Comparison of ENCODE assay signal across 8 cellular contexts in the genomic region with DNA sequence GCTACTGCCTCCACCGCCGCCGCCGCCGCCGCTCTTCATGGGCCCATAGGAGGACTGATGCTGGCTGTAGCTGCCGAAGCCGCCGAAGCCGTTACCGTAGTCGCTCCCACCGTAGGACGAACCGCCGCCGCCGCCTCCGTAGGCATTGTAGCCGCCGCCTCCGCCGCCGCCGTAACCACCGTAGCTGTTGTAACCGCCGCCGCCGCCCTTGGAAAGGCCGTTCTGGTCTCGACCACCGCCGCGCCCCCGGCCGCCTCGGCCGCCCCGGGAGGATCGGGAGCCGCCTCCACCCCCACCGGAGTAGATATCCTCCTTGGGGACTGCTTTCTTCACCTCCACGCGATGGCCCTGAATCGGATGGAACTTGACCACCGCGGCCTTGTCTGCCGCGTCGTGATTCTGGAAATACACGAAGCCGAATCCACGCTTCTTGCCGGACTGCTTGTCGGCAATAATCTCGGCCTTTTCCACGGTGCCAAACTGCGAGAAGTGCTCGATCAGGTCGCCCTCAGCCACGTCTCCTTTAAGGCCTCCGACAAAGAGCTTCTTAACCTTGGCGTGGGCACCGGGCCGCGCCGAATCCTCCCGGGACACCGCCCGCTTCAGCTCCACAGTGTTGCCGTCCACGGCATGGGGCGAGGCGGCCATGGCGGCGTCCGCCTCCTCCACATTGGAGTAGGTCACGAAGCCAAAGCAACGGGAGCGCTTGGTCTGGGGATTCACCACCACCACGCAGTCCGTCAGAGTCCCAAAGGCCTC. TPM values are rescaled to one million over a fixed set of nuclear protein-coding genes. Genes with fewer than 3 reads are reported as not detected.
DNase-seq lines count a peak whose midpoint lies in the region; TF ChIP-seq lines count a peak whose summit lies in the region.

No MANE protein-coding gene starts in this region.

- H3K4me1 ChIP-seq in mucosa of stomach (ENCODE audit: control insufficient read depth, insufficient read depth, low read length) (peaks cover 10% of the 10 kb centered on the region), thymus (ENCODE audit: control insufficient read depth, insufficient read depth, low read length) (peaks cover 2% of the 10 kb centered on the region)

- TF ChIP-seq CTCF in HL-60 (IDR thresholded peaks at IDR 0.05; ENCODE audit: insufficient read depth, low read length) (no peak), endothelial cell (IDR thresholded peaks at IDR 0.05; ENCODE audit: unreplicated experiment) (no peak)

- DNase-seq in NCI-H345 (lab: John Stamatoyannopoulos, UW) (peak; percentile 26), NCI-H345 treated with DMSO at 0.1 percent for 48 hours (lab: John Stamatoyannopoulos, UW; ENCODE audit: unreplicated experiment) (no peak), HL-60 (ENCODE audit: low read depth in 1 of 2, low spot score in 1 of 2) (peak in 1 of 2 experiments; percentile 2), endothelial cell (ENCODE audit: low spot score) (peak; percentile 34), midbrain (lab: John Stamatoyannopoulos, UW) (no peak)
- peak; percentile 52 for DNase-seq in activated CD8-positive, alpha-beta memory T cell treated with anti-CD3 and anti-CD28 coated beads, Interleukin-2, amount 50 U/mL, for 4 hours

- peak overlapping the region; percentile 99 for H3K4me3 Mint-ChIP-seq in endothelial cell (ENCODE audit: unreplicated experiment)

- no peaks in the 10 kb centered on the region for H3K36me3 ChIP-seq in mucosa of stomach (ENCODE audit: control insufficient read depth, insufficient read depth, low read length)
- H3K36me3 ChIP-seq in thymus (ENCODE audit: control insufficient read depth, insufficient read depth): no peaks in the 10 kb centered on the region

- peaks cover 24% of the 10 kb centered on the region for H3K4me1 Mint-ChIP-seq in endothelial cell (ENCODE audit: unreplicated experiment)

- peak overlapping the region; percentile 99 for H3K9ac ChIP-seq in mucosa of stomach (ENCODE audit: low read length)

- under 1% methylated on average over 83 of the region's 83 CpGs for WGBS in thymus

- H3K27me3 ChIP-seq in HL-60 (ENCODE audit: insufficient read depth, poor library complexity, severe bottlenecking): no peaks in the 10 kb centered on the region
- no peaks in the 10 kb centered on the region for H3K27me3 ChIP-seq in mucosa of stomach (ENCODE audit: control insufficient read depth, insufficient read depth, low read length)
- H3K27me3 ChIP-seq in thymus (ENCODE audit: control insufficient read depth, insufficient read depth): no peaks in the 10 kb centered on the region

- H3K27me3 Mint-ChIP-seq in endothelial cell (ENCODE audit: unreplicated experiment): peaks cover 8% of the 10 kb centered on the region

- peak overlapping the region; percentile 65 for H3K4me3 ChIP-seq in HL-60 (replicated peaks; ENCODE audit: insufficient read depth, low read length)
- H3K4me3 ChIP-seq in mucosa of stomach (ENCODE audit: low read length): peak overlapping the region; percentile 89
- H3K4me3 ChIP-seq in thymus (ENCODE audit: low read length): peak overlapping the region; percentile 86

- no peaks in the 10 kb centered on the region for H3K9me3 ChIP-seq in mucosa of stomach (ENCODE audit: control insufficient read depth, low read length)
- no peaks in the 10 kb centered on the region for H3K9me3 ChIP-seq in thymus (ENCODE audit: control insufficient read depth)

- peak overlapping the region; percentile 100 for H3K27ac ChIP-seq in HL-60 (replicated peaks)
- peak overlapping the region; percentile 100 for H3K27ac ChIP-seq in thymus (ENCODE audit: low read depth)

- H3K36me3 Mint-ChIP-seq in endothelial cell (ENCODE audit: low read depth, unreplicated experiment): peaks cover 17% of the 10 kb centered on the region

- H3K27ac Mint-ChIP-seq in endothelial cell (ENCODE audit: unreplicated experiment): peak overlapping the region; percentile 100

- no peaks in the 10 kb centered on the region for H3K9me3 Mint-ChIP-seq in endothelial cell (ENCODE audit: unreplicated experiment)

RNA-seq across cellular contexts. Expression of gene HNRNPA0, which starts 0.8 kb away (rescaled TPM):
- 57.1 TPM for total RNA-seq in endothelial cell (ENCODE audit: unreplicated experiment)
- 32.9 TPM for polyA plus RNA-seq in thymus

RNA-seq across cellular contexts. Expression of gene KLHL3, which starts 17.5 kb away (rescaled TPM):
- 200 TPM for total RNA-seq in endothelial cell (ENCODE audit: unreplicated experiment)
- 5.0 TPM for polyA plus RNA-seq in thymus

Comparison
In these comparisons a context has a peak if more than half of its experiments do, and no peak if none do; other contexts are left out.
1. DNase-seq: peak in NCI-H345 (single experiment), activated CD8-positive, alpha-beta memory T cell treated with anti-CD3 and anti-CD28 coated beads, Interleukin-2, amount 50 U/mL, for 4 hours (single experiment) and endothelial cell (single experiment); none in NCI-H345 treated with DMSO at 0.1 percent for 48 hours (single experiment) and midbrain (single experiment).
2. Peak in every context shown above with its lines, with median percentiles within 50 percentile points of each other: H3K4me3 ChIP-seq.